25 cellular contexts compared by ENCODE assay signal in the genomic region with DNA sequence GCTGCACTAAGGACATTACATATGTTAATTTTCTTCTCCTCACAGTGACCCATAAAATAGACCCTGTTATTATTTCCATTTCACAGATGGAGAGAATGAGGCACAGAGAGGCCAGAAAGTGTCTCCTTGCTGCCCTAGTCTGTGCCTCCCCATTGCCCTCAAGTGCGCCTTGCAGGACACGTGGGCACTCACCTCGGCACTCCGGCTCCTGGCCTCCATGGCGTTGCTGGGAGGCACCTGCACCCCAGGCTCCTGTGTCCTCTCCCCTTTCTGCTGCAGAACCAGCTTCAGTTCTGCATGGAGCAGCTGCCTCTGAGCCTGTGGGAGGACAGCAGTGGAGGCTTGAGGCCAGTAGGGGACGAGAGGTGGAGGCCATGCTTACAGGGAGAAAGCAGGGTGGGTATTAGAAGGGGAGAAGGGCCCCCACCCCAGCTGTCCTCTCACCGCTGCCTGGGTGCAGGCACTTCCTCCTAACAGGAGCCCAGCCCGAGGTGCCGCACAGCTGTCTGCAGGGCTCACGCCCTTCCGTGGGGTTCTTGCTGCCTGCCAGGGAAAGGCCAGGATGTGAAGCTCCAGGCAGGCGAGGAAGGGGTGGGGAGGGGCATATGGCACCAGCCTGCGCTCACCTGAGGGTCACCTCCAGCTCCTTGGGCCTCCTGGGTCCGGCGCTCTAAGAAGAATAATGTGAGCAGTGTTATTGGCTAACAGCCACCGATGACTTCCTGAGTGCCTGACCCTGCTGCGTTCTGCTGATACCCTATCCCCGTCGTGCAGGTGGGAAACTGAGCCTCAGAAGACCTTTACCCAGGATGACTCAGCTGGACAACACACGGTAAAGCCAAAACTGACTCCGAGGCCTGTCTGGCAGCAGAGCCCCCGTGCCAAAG. TPM values are rescaled to one million over a fixed set of nuclear protein-coding genes. Genes with fewer than 3 reads are reported as not detected.
DNase-seq lines count a peak whose midpoint lies in the region; ATAC-seq, FAIRE-seq and TF ChIP-seq lines count a peak whose summit lies in the region.
"Had no signal": no experiment of that assay in that cellular context is flagged by ENCODE, and none has a peak within 500 bp of the region (broad histone marks: within the 10 kb centered on the region; RNA-seq: fewer than 3 reads in every experiment).

No MANE protein-coding gene starts in this region.

- POLR2A ChIA-PET in HepG2 (lab: Yijun Ruan, JAX) = interaction anchor here (1.4 to 1.7 kb wide), 2 partner anchors 13 to 18 kb away, joined by 3 read pairs; partner anchors contain the start of gene SERTAD1
- POLR2A ChIA-PET in OCI-LY7 (lab: Charles Lee) = interaction anchor here (0.6 to 1.4 kb wide), 2 partner anchors 35 to 450 kb away, joined by 3 to 7 read pairs; partner anchors contain the start of gene SERTAD3

- H3K79me2 ChIP-seq in HepG2 (ENCODE audit: insufficient read depth, low read length) (no peaks in the 10 kb centered on the region), OCI-LY7 (ENCODE audit: insufficient read depth, low read depth, low read length) (no peaks in the 10 kb centered on the region)

- no peak for TF ChIP-seq EP300 in HepG2 (IDR thresholded peaks at IDR 0.05; ENCODE audit: low read depth in 2 of 2, low read length in 2 of 2)
- TF ChIP-seq EP300 in HepG2 (CRISPR knock-in tag; IDR thresholded peaks at IDR 0.05; ENCODE audit: borderline replicate concordance) = no peak

- H3K4me1 ChIP-seq in HepG2 (ENCODE audit: insufficient read depth, low read length) = peaks cover 41% of the 10 kb centered on the region
- no peaks in the 10 kb centered on the region for H3K4me1 ChIP-seq in right lobe of liver
- peaks cover 60% of the 10 kb centered on the region for H3K4me1 ChIP-seq in OCI-LY7 (ENCODE audit: insufficient read depth, low read length, poor library complexity, severe bottlenecking)

- no peak for TF ChIP-seq RAD21 in HepG2 (CRISPR knock-in tag; IDR thresholded peaks at IDR 0.05)

- H4K20me1 ChIP-seq in HepG2 (ENCODE audit: insufficient read depth, low read length) (no peaks in the 10 kb centered on the region), OCI-LY7 (ENCODE audit: insufficient read depth, low read length) (no peaks in the 10 kb centered on the region)

- DNase-seq in HepG2 (ENCODE audit: low spot score) = no peak
- no peak for DNase-seq in right lobe of liver
- DNase-seq in OCI-LY7 (ENCODE audit: low spot score) = peak; percentile 56
- DNase-seq in erythroblast (lab: John Stamatoyannopoulos, UW) = peak; percentile 63 to 75
- DNase-seq in GM12892 (ENCODE audit: insufficient read length) = no peak
- DNase-seq in NCI-H748 treated with DMSO at 0.1 percent for 48 hours (lab: John Stamatoyannopoulos, UW) = no peak
- DNase-seq in pons (ENCODE audit: low spot score) = no peak
- DNase-seq: activated CD4-positive, alpha-beta T cell treated with anti-CD3 and anti-CD28 coated beads, Interleukin-2, amount 50 U/mL, for 48 hours; activated T-cell treated with anti-CD3 and anti-CD28 coated beads for 4 hours; amniotic stem cell; NCI-H1417; NCI-H510A treated with DMSO at 0.1 percent for 48 hours; nephron progenitor cell; PC-9; stimulated activated CD4-positive, alpha-beta T cell treated with anti-CD3 and anti-CD28 coated beads, Interleukin-1b, Interleukin-23, amount 100 ng/mL, for 48 hours; stimulated activated naive CD4-positive, alpha-beta T cell; T-helper 17 cell had no signal

- BruUV-seq in HepG2 (replicated peaks; lab: Mats Ljungman, UMichigan) = no TSS peak
- no TSS peak for BruUV-seq in OCI-LY7 (replicated peaks; lab: Mats Ljungman, UMichigan)

- H3K9me3 ChIP-seq in HepG2 (ENCODE audit: low read length) = no peaks in the 10 kb centered on the region
- H3K9me3 ChIP-seq in right lobe of liver = no peaks in the 10 kb centered on the region
- H3K9me3 ChIP-seq in OCI-LY7 (ENCODE audit: low read length) = no peaks in the 10 kb centered on the region

- peak overlapping the region in 1 of 3 experiments; percentile 33; a peak in 1 of 6 replicates for H3K4me3 ChIP-seq in HepG2 (replicated peaks in 1 of 3; ENCODE audit: insufficient read depth in 1 of 3, low read depth in 2 of 3, low read length in 3 of 3)
- H3K4me3 ChIP-seq in right lobe of liver = no peak overlapping the region
- peak overlapping the region; percentile 15 for H3K4me3 ChIP-seq in OCI-LY7 (ENCODE audit: low read depth, low read length, poor library complexity, severe bottlenecking)
- H3K4me3 ChIP-seq: PC-9 had no signal

- H3K9me2 ChIP-seq in OCI-LY7 (ENCODE audit: insufficient read depth, low read length) = no peaks in the 10 kb centered on the region

- in situ Hi-C loops in HepG2 (cut with HindIII; ENCODE audit: extremely low pct_ligation_motif_present, low pct_unique_long_range_greater_than_20kb) = no loop called here

- TF ChIP-seq CTCF in HepG2 (CRISPR knock-in tag; IDR thresholded peaks at IDR 0.05) (no peak), right lobe of liver (IDR thresholded peaks at IDR 0.05) (no peak), OCI-LY7 (conservative IDR thresholded peaks at IDR 0.05; ENCODE audit: low read length) (no peak)

- H3K27ac Mint-ChIP-seq in stimulated activated memory B cell treated with anti-CD40 and anti-IgM and Interleukin-4, amounts not matched to agents 10 μg/mL and 1 μg/mL and 100 μg/mL, for 72 hours = peak overlapping the region; percentile 57
- H3K27ac Mint-ChIP-seq: mesothelial cell of epicardium, nephron progenitor cell, progenitor cell of endocrine pancreas, T-helper 17 cell, WTC11 had no signal

- H3K36me3 Mint-ChIP-seq in stimulated activated memory B cell treated with anti-CD40 and anti-IgM and Interleukin-4, amounts not matched to agents 10 μg/mL and 1 μg/mL and 100 μg/mL, for 72 hours = no peaks in the 10 kb centered on the region
- H3K36me3 Mint-ChIP-seq: mesothelial cell of epicardium, WTC11 had no signal

- WGBS in HepG2 (ENCODE audit: low lambda C conversion rate) = 30% methylated on average over 16 of the region's 22 CpGs
- WGBS in right lobe of liver (ENCODE audit: insufficient coverage, low coverage, low lambda C conversion rate, missing lambda C conversion rate) = 67% methylated on average over 13 of the region's 22 CpGs

- H2AFZ ChIP-seq in HepG2 (ENCODE audit: low read length) (no peak overlapping the region), OCI-LY7 (ENCODE audit: low read length) (peak overlapping the region; percentile 43; the same call in 1 of the 2 replicates)
- H2AFZ ChIP-seq: PC-9 had no signal

- TF ChIP-seq POLR2A in HepG2 (IDR thresholded peaks at IDR 0.05; ENCODE audit: insufficient read depth in 1 of 2, low read depth in 2 of 2, low read length in 2 of 2) = no peak
- no peak for TF ChIP-seq POLR2A in right lobe of liver (IDR thresholded peaks at IDR 0.05)
- TF ChIP-seq POLR2A in erythroblast (IDR thresholded peaks at IDR 0.05; ENCODE audit: low read length) = no peak
- no peak for TF ChIP-seq POLR2A in GM12892 (IDR thresholded peaks at IDR 0.05; ENCODE audit: low read depth, low read length)

- intact Hi-C loops in HepG2 (cut with micrococcal nuclease; ENCODE audit: unreplicated experiment) (no loop called here), right lobe of liver (cut with DNase I) (no loop called here), OCI-LY7 (cut with micrococcal nuclease; ENCODE audit: unreplicated experiment) (loop anchor here (5.0 to 10.0 kb wide), 2 partner anchors 54 to 103 kb away; no protein-coding TSS in a partner anchor)

- no peak overlapping the region for H3K4me3 Mint-ChIP-seq in stimulated activated memory B cell treated with anti-CD40 and anti-IgM and Interleukin-4, amounts not matched to agents 10 μg/mL and 1 μg/mL and 100 μg/mL, for 72 hours
- H3K4me3 Mint-ChIP-seq: mesothelial cell of epicardium, nephron progenitor cell, T-helper 17 cell, WTC11 had no signal

- ATAC-seq in HepG2 (no peak), right lobe of liver (no peak)
- no peak for ATAC-seq in stimulated activated memory B cell treated with anti-CD40 and anti-IgM and Interleukin-4, amounts not matched to agents 10 μg/mL and 1 μg/mL and 100 μg/mL, for 72 hours
- ATAC-seq: HCT116, T-helper 17 cell, WTC11 had no signal

- FAIRE-seq in HepG2 (lab: Jason Lieb, UNC) (no peak), GM12892 (lab: Jason Lieb, UNC) (no peak)
- FAIRE-seq: bronchial epithelial cell had no signal

- H3K27ac ChIP-seq in HepG2 (ENCODE audit: extremely low read length, insufficient read depth, low read length) (no peak overlapping the region), right lobe of liver (no peak overlapping the region), OCI-LY7 (ENCODE audit: low read depth, low read length, poor library complexity, severe bottlenecking) (peak overlapping the region; percentile 26)
- H3K27ac ChIP-seq: C4-2B, PC-9 had no signal

- peaks cover 49% of the 10 kb centered on the region for H3K4me1 Mint-ChIP-seq in stimulated activated memory B cell treated with anti-CD40 and anti-IgM and Interleukin-4, amounts not matched to agents 10 μg/mL and 1 μg/mL and 100 μg/mL, for 72 hours

- peak overlapping the region; percentile 39; the same call in 1 of the 2 replicates for H3K4me2 ChIP-seq in HepG2 (ENCODE audit: low read depth, low read length)
- peak overlapping the region; percentile 39 for H3K4me2 ChIP-seq in OCI-LY7 (ENCODE audit: low read length)
- H3K4me2 ChIP-seq: PC-9 had no signal

- CTCF ChIA-PET in HepG2 (lab: Yijun Ruan, JAX; ENCODE audit: low intra/inter-chr PET ratio, low total read pairs) = no interaction called here
- CTCF ChIA-PET in OCI-LY7 (lab: Charles Lee; ENCODE audit: unreplicated experiment) = no interaction called here

- H3K36me3 ChIP-seq in HepG2 (replicated peaks in 1 of 2; ENCODE audit: control insufficient read depth in 1 of 2, insufficient read depth in 2 of 2, low read length in 2 of 2) = no peaks in the 10 kb centered on the region
- H3K36me3 ChIP-seq in right lobe of liver = no peaks in the 10 kb centered on the region
- H3K36me3 ChIP-seq in OCI-LY7 (ENCODE audit: insufficient read depth, low read length) = no peaks in the 10 kb centered on the region

- no peaks in the 10 kb centered on the region for H3K27me3 Mint-ChIP-seq in stimulated activated memory B cell treated with anti-CD40 and anti-IgM and Interleukin-4, amounts not matched to agents 10 μg/mL and 1 μg/mL and 100 μg/mL, for 72 hours

- no peak overlapping the region for H3K9ac ChIP-seq in HepG2 (ENCODE audit: insufficient read depth, low read depth, low read length)

- H3K27me3 ChIP-seq in HepG2 (ENCODE audit: control insufficient read depth in 1 of 2, insufficient read depth in 2 of 2, low read length in 2 of 2) = peaks cover 2 to 22% of the 10 kb centered on the region in 2 experiments; a peak in 3 of 5 replicates
- no peaks in the 10 kb centered on the region for H3K27me3 ChIP-seq in right lobe of liver

- H3K9me3 Mint-ChIP-seq in stimulated activated memory B cell treated with anti-CD40 and anti-IgM and Interleukin-4, amounts not matched to agents 10 μg/mL and 1 μg/mL and 100 μg/mL, for 72 hours = no peaks in the 10 kb centered on the region
- H3K9me3 Mint-ChIP-seq: mesothelial cell of epicardium, nephron progenitor cell, WTC11 had no signal

RNA-seq across cellular contexts. Expression of gene PRX, which starts 5.2 kb away (rescaled TPM):
- 0.46 and 0.66 TPM in 2 replicates for total RNA-seq in HepG2 (2016; rRNA removed; fragmentation: Illumina TruSeq; extraction: Trizol)
- not detected in 2 replicates for total RNA-seq in HepG2 (2016; cell fraction: cytosol; rRNA removed; fragmentation: Illumina TruSeq; extraction: Trizol; ENCODE audit: low read depth)
- 0.39 and 0.78 TPM in 2 replicates for total RNA-seq in HepG2 (2016; cell fraction: insoluble cytoplasmic fraction; rRNA removed; fragmentation: Illumina TruSeq; extraction: Trizol)
- 0.03 and 0.12 TPM in 2 replicates for total RNA-seq in HepG2 (2016; cell fraction: membrane; rRNA removed; fragmentation: Illumina TruSeq; extraction: Trizol)
- total RNA-seq in HepG2 (2016; cell fraction: nucleus; rRNA removed; fragmentation: Illumina TruSeq; extraction: Trizol) = 0.38 and 0.40 TPM in 2 replicates
- 0.66 and 0.99 TPM in 2 replicates for polyA plus RNA-seq in HepG2 (2011; rRNA removed)
- polyA plus RNA-seq in HepG2 (2011; cell fraction: cytosol; rRNA removed) = 0.79 and 0.94 TPM in 2 replicates
- 0.76 and 0.99 TPM in 2 replicates for polyA plus RNA-seq in HepG2 (2011; cell fraction: nucleus; rRNA removed)
- 0.85 and 1.1 TPM in 2 replicates for polyA plus RNA-seq in HepG2 (2012)
- polyA plus RNA-seq in HepG2 (2016; cell fraction: cytosol; fragmentation: Illumina TruSeq; extraction: Trizol; ENCODE audit: low read depth) = not detected in 2 replicates
- 0.25 and 0.53 TPM in 2 replicates for polyA plus RNA-seq in HepG2 (2016; cell fraction: insoluble cytoplasmic fraction; fragmentation: Illumina TruSeq; extraction: Trizol; ENCODE audit: low read depth)
- polyA plus RNA-seq in HepG2 (2016; cell fraction: membrane; fragmentation: Illumina TruSeq; extraction: Trizol; ENCODE audit: low read depth) = 0.03 and 0.06 TPM in 2 replicates
- polyA plus RNA-seq in HepG2 (2016; cell fraction: nucleus; fragmentation: Illumina TruSeq; extraction: Trizol; ENCODE audit: insufficient read depth, low read depth) = 1.1 TPM in 2 replicates
- 0.51 and 1.1 TPM in 2 replicates for polyA minus RNA-seq in HepG2 (2011; rRNA and poly(A)+ RNA removed; ENCODE audit: low replicate concordance)
- 0.53 and 0.89 TPM in 2 replicates for polyA minus RNA-seq in HepG2 (2011; cell fraction: cytosol; rRNA and poly(A)+ RNA removed)
- polyA minus RNA-seq in HepG2 (2011; cell fraction: nucleus; rRNA and poly(A)+ RNA removed) = 0.52 and 0.62 TPM in 2 replicates
- under 1 TPM; 0.37 to 0.99 (median 0.60) TPM for total RNA-seq in right lobe of liver
- 1.8 and 2.2 TPM in 2 replicates for total RNA-seq in OCI-LY7 (2014; rRNA removed; shearing (Covaris generic))
- total RNA-seq in OCI-LY7 (2022) = 4.0 and 4.9 TPM in 2 replicates
- 0.74 TPM for polyA plus RNA-seq in GM12892 (2012; ENCODE audit: missing spikeins)

RNA-seq across cellular contexts. Expression of gene SERTAD1, which starts 17.8 kb away (rescaled TPM):
- total RNA-seq in HepG2 (2016; rRNA removed; fragmentation: Illumina TruSeq; extraction: Trizol) = 4.3 and 4.7 TPM in 2 replicates
- total RNA-seq in HepG2 (2016; cell fraction: cytosol; rRNA removed; fragmentation: Illumina TruSeq; extraction: Trizol; ENCODE audit: low read depth) = 1.8 and 2.1 TPM in 2 replicates
- 3.9 and 5.6 TPM in 2 replicates for total RNA-seq in HepG2 (2016; cell fraction: insoluble cytoplasmic fraction; rRNA removed; fragmentation: Illumina TruSeq; extraction: Trizol)
- total RNA-seq in HepG2 (2016; cell fraction: membrane; rRNA removed; fragmentation: Illumina TruSeq; extraction: Trizol) = 3.0 and 3.6 TPM in 2 replicates
- total RNA-seq in HepG2 (2016; cell fraction: nucleus; rRNA removed; fragmentation: Illumina TruSeq; extraction: Trizol) = 1.7 and 1.9 TPM in 2 replicates
- polyA plus RNA-seq in HepG2 (2011; rRNA removed) = 4.5 and 5.0 TPM in 2 replicates
- polyA plus RNA-seq in HepG2 (2011; cell fraction: cytosol; rRNA removed) = 5.0 and 7.0 TPM in 2 replicates
- polyA plus RNA-seq in HepG2 (2011; cell fraction: nucleus; rRNA removed) = 4.0 and 4.5 TPM in 2 replicates
- 1.4 and 1.9 TPM in 2 replicates for polyA plus RNA-seq in HepG2 (2012)
- 0.94 and 1.1 TPM in 2 replicates for polyA plus RNA-seq in HepG2 (2016; cell fraction: cytosol; fragmentation: Illumina TruSeq; extraction: Trizol; ENCODE audit: low read depth)
- 3.6 and 4.1 TPM in 2 replicates for polyA plus RNA-seq in HepG2 (2016; cell fraction: insoluble cytoplasmic fraction; fragmentation: Illumina TruSeq; extraction: Trizol; ENCODE audit: low read depth)
- polyA plus RNA-seq in HepG2 (2016; cell fraction: membrane; fragmentation: Illumina TruSeq; extraction: Trizol; ENCODE audit: low read depth) = 1.5 and 1.7 TPM in 2 replicates
- polyA plus RNA-seq in HepG2 (2016; cell fraction: nucleus; fragmentation: Illumina TruSeq; extraction: Trizol; ENCODE audit: insufficient read depth, low read depth) = 2.5 and 2.7 TPM in 2 replicates
- 2.7 and 5.6 TPM in 2 replicates for polyA minus RNA-seq in HepG2 (2011; rRNA and poly(A)+ RNA removed; ENCODE audit: low replicate concordance)
- polyA minus RNA-seq in HepG2 (2011; cell fraction: cytosol; rRNA and poly(A)+ RNA removed) = 1.1 and 1.2 TPM in 2 replicates
- 1.7 and 2.0 TPM in 2 replicates for polyA minus RNA-seq in HepG2 (2011; cell fraction: nucleus; rRNA and poly(A)+ RNA removed)
- total RNA-seq in right lobe of liver = 10 to 100 TPM in 1 of 6 experiments, 1 to 10 TPM in 5; 3.7 to 11.7 (median 6.2) TPM
- total RNA-seq in OCI-LY7 (2014; rRNA removed; shearing (Covaris generic)) = 5.0 and 5.7 TPM in 2 replicates
- total RNA-seq in OCI-LY7 (2022) = 5.5 and 6.1 TPM in 2 replicates
- 3.2 TPM for polyA plus RNA-seq in GM12892 (2012; ENCODE audit: missing spikeins)

RNA-seq across cellular contexts. Expression of gene HIPK4, which starts 18.0 kb away (rescaled TPM):
- not detected in 2 replicates for total RNA-seq in HepG2 (2016; rRNA removed; fragmentation: Illumina TruSeq; extraction: Trizol)
- not detected in 2 replicates for total RNA-seq in HepG2 (2016; cell fraction: cytosol; rRNA removed; fragmentation: Illumina TruSeq; extraction: Trizol; ENCODE audit: low read depth)
- not detected in 2 replicates for total RNA-seq in HepG2 (2016; cell fraction: insoluble cytoplasmic fraction; rRNA removed; fragmentation: Illumina TruSeq; extraction: Trizol)
- not detected in 2 replicates for total RNA-seq in HepG2 (2016; cell fraction: membrane; rRNA removed; fragmentation: Illumina TruSeq; extraction: Trizol)
- not detected in 2 replicates for total RNA-seq in HepG2 (2016; cell fraction: nucleus; rRNA removed; fragmentation: Illumina TruSeq; extraction: Trizol)
- polyA plus RNA-seq in HepG2 (2011; rRNA removed) = 0.03 TPM in 1 of 2 replicates, not detected in the other
- 0.03 TPM in 1 of 2 replicates, not detected in the other for polyA plus RNA-seq in HepG2 (2011; cell fraction: cytosol; rRNA removed)
- not detected in 2 replicates for polyA plus RNA-seq in HepG2 (2011; cell fraction: nucleus; rRNA removed)
- not detected in 2 replicates for polyA plus RNA-seq in HepG2 (2012)
- polyA plus RNA-seq in HepG2 (2016; cell fraction: cytosol; fragmentation: Illumina TruSeq; extraction: Trizol; ENCODE audit: low read depth) = not detected in 2 replicates
- polyA plus RNA-seq in HepG2 (2016; cell fraction: insoluble cytoplasmic fraction; fragmentation: Illumina TruSeq; extraction: Trizol; ENCODE audit: low read depth) = not detected in 2 replicates
- not detected in 2 replicates for polyA plus RNA-seq in HepG2 (2016; cell fraction: membrane; fragmentation: Illumina TruSeq; extraction: Trizol; ENCODE audit: low read depth)
- polyA plus RNA-seq in HepG2 (2016; cell fraction: nucleus; fragmentation: Illumina TruSeq; extraction: Trizol; ENCODE audit: insufficient read depth, low read depth) = not detected in 2 replicates
- polyA minus RNA-seq in HepG2 (2011; rRNA and poly(A)+ RNA removed; ENCODE audit: low replicate concordance) = 0.07 TPM in 1 of 2 replicates, not detected in the other
- polyA minus RNA-seq in HepG2 (2011; cell fraction: cytosol; rRNA and poly(A)+ RNA removed) = not detected in 2 replicates
- not detected in 2 replicates for polyA minus RNA-seq in HepG2 (2011; cell fraction: nucleus; rRNA and poly(A)+ RNA removed)
- total RNA-seq in right lobe of liver = under 1 TPM in 1 of 6 experiments, not detected in 5; 0.15 TPM
- total RNA-seq in OCI-LY7 (2014; rRNA removed; shearing (Covaris generic)) = not detected in 2 replicates
- total RNA-seq in OCI-LY7 (2022) = not detected in 2 replicates
- not detected for polyA plus RNA-seq in GM12892 (2012; ENCODE audit: missing spikeins)
- total RNA-seq: progenitor cell of endocrine pancreas, skeletal muscle tissue, T-helper 17 cell had no signal

RNA-seq across cellular contexts. Expression of gene SERTAD3, which starts 36.2 kb away (rescaled TPM):
- total RNA-seq in HepG2 (2016; rRNA removed; fragmentation: Illumina TruSeq; extraction: Trizol) (16.9 and 17.8 TPM in 2 replicates), right lobe of liver (10 to 100 TPM in 1 of 6 experiments, 1 to 10 TPM in 5; 5.2 to 10.1 (median 7.4) TPM), OCI-LY7 (2022) (18.6 and 21.3 TPM in 2 replicates)
- 14.6 and 17.8 TPM in 2 replicates for total RNA-seq in HepG2 (2016; cell fraction: cytosol; rRNA removed; fragmentation: Illumina TruSeq; extraction: Trizol; ENCODE audit: low read depth)
- 14.8 and 17.5 TPM in 2 replicates for total RNA-seq in HepG2 (2016; cell fraction: insoluble cytoplasmic fraction; rRNA removed; fragmentation: Illumina TruSeq; extraction: Trizol)
- 22.0 and 25.4 TPM in 2 replicates for total RNA-seq in HepG2 (2016; cell fraction: membrane; rRNA removed; fragmentation: Illumina TruSeq; extraction: Trizol)
- 6.8 and 9.0 TPM in 2 replicates for total RNA-seq in HepG2 (2016; cell fraction: nucleus; rRNA removed; fragmentation: Illumina TruSeq; extraction: Trizol)
- 9.5 and 9.6 TPM in 2 replicates for polyA plus RNA-seq in HepG2 (2011; rRNA removed)
- 6.9 and 7.9 TPM in 2 replicates for polyA plus RNA-seq in HepG2 (2011; cell fraction: cytosol; rRNA removed)
- polyA plus RNA-seq in HepG2 (2011; cell fraction: nucleus; rRNA removed) = 5.9 and 6.5 TPM in 2 replicates
- polyA plus RNA-seq in HepG2 (2012) = 6.5 and 7.5 TPM in 2 replicates
- polyA plus RNA-seq in HepG2 (2016; cell fraction: cytosol; fragmentation: Illumina TruSeq; extraction: Trizol; ENCODE audit: low read depth) = 3.8 and 4.4 TPM in 2 replicates
- polyA plus RNA-seq in HepG2 (2016; cell fraction: insoluble cytoplasmic fraction; fragmentation: Illumina TruSeq; extraction: Trizol; ENCODE audit: low read depth) = 10.8 and 15.2 TPM in 2 replicates
- polyA plus RNA-seq in HepG2 (2016; cell fraction: membrane; fragmentation: Illumina TruSeq; extraction: Trizol; ENCODE audit: low read depth) = 7.3 and 9.1 TPM in 2 replicates
- polyA plus RNA-seq in HepG2 (2016; cell fraction: nucleus; fragmentation: Illumina TruSeq; extraction: Trizol; ENCODE audit: insufficient read depth, low read depth) = 13.4 and 16.1 TPM in 2 replicates
- polyA minus RNA-seq in HepG2 (2011; rRNA and poly(A)+ RNA removed; ENCODE audit: low replicate concordance) = 19.2 and 19.5 TPM in 2 replicates
- 10.9 and 15.7 TPM in 2 replicates for polyA minus RNA-seq in HepG2 (2011; cell fraction: cytosol; rRNA and poly(A)+ RNA removed)
- polyA minus RNA-seq in HepG2 (2011; cell fraction: nucleus; rRNA and poly(A)+ RNA removed) = 5.1 and 5.8 TPM in 2 replicates
- total RNA-seq in OCI-LY7 (2014; rRNA removed; shearing (Covaris generic)) = 12.2 and 15.7 TPM in 2 replicates
- 13.0 TPM for polyA plus RNA-seq in GM12892 (2012; ENCODE audit: missing spikeins)

RNA-seq across cellular contexts. Expression of gene BLVRB, which starts 57.6 kb away (rescaled TPM):
- total RNA-seq in HepG2 (2016; rRNA removed; fragmentation: Illumina TruSeq; extraction: Trizol) (25.9 and 32.7 TPM in 2 replicates), right lobe of liver (100 to 1,000 TPM; 127 to 326 (median 146) TPM), OCI-LY7 (2022) (40.3 and 45.0 TPM in 2 replicates)
- total RNA-seq in HepG2 (2016; cell fraction: cytosol; rRNA removed; fragmentation: Illumina TruSeq; extraction: Trizol; ENCODE audit: low read depth) = 8.2 and 10.9 TPM in 2 replicates
- 28.3 and 39.1 TPM in 2 replicates for total RNA-seq in HepG2 (2016; cell fraction: insoluble cytoplasmic fraction; rRNA removed; fragmentation: Illumina TruSeq; extraction: Trizol)
- total RNA-seq in HepG2 (2016; cell fraction: membrane; rRNA removed; fragmentation: Illumina TruSeq; extraction: Trizol) = 7.6 and 7.9 TPM in 2 replicates
- 9.9 and 11.1 TPM in 2 replicates for total RNA-seq in HepG2 (2016; cell fraction: nucleus; rRNA removed; fragmentation: Illumina TruSeq; extraction: Trizol)
- 51.4 and 75.9 TPM in 2 replicates for polyA plus RNA-seq in HepG2 (2011; rRNA removed)
- 66.0 and 107 TPM in 2 replicates for polyA plus RNA-seq in HepG2 (2011; cell fraction: cytosol; rRNA removed)
- polyA plus RNA-seq in HepG2 (2011; cell fraction: nucleus; rRNA removed) = 44.9 and 46.6 TPM in 2 replicates
- 39.5 and 39.8 TPM in 2 replicates for polyA plus RNA-seq in HepG2 (2012)
- 10.5 and 11.4 TPM in 2 replicates for polyA plus RNA-seq in HepG2 (2016; cell fraction: cytosol; fragmentation: Illumina TruSeq; extraction: Trizol; ENCODE audit: low read depth)
- polyA plus RNA-seq in HepG2 (2016; cell fraction: insoluble cytoplasmic fraction; fragmentation: Illumina TruSeq; extraction: Trizol; ENCODE audit: low read depth) = 31.5 and 40.3 TPM in 2 replicates
- polyA plus RNA-seq in HepG2 (2016; cell fraction: membrane; fragmentation: Illumina TruSeq; extraction: Trizol; ENCODE audit: low read depth) = 6.6 and 8.8 TPM in 2 replicates
- 18.0 and 18.8 TPM in 2 replicates for polyA plus RNA-seq in HepG2 (2016; cell fraction: nucleus; fragmentation: Illumina TruSeq; extraction: Trizol; ENCODE audit: insufficient read depth, low read depth)
- 42.8 and 149 TPM in 2 replicates for polyA minus RNA-seq in HepG2 (2011; rRNA and poly(A)+ RNA removed; ENCODE audit: low replicate concordance)
- polyA minus RNA-seq in HepG2 (2011; cell fraction: cytosol; rRNA and poly(A)+ RNA removed) = 28.8 and 32.2 TPM in 2 replicates
- 6.0 and 10.4 TPM in 2 replicates for polyA minus RNA-seq in HepG2 (2011; cell fraction: nucleus; rRNA and poly(A)+ RNA removed)
- total RNA-seq in OCI-LY7 (2014; rRNA removed; shearing (Covaris generic)) = 46.0 and 48.5 TPM in 2 replicates
- polyA plus RNA-seq in GM12892 (2012; ENCODE audit: missing spikeins) = 26.2 TPM

Comparison
In these comparisons a context has a peak if more than half of its experiments do, and no peak if none do; other contexts are left out.
1. DNase-seq: peak in OCI-LY7 (single experiment) and erythroblast (2 of 2); none in HepG2 (single experiment), right lobe of liver (0 of 3), GM12892 (single experiment), NCI-H748 treated with DMSO at 0.1 percent for 48 hours (single experiment) and pons (single experiment).